10 cellular contexts compared by ENCODE assay signal in the genomic region with DNA sequence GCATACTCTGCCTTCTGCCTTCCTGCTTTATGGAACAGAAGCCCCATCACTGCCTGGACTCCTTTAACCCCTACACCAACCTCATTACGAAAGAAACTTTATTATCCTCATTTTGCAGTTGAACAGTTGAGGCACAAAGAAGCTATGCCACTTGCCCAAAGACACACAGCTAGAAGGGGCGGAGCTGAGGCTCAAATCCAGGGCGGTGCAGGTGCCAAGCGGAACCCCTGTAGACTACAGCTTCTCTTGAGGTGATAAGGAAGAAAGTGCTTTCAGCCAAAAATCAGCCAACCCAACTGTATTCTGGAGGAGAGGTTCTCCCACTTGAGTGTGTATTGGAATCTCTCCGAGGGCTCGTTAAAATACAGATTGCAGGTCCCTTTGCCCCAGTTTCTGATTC. TPM values are rescaled to one million over a fixed set of nuclear protein-coding genes. Genes with fewer than 3 reads are reported as not detected.
DNase-seq lines count a peak whose midpoint lies in the region; ATAC-seq, FAIRE-seq and TF ChIP-seq lines count a peak whose summit lies in the region.
"Had no signal": no experiment of that assay in that cellular context is flagged by ENCODE, and none has a peak within 500 bp of the region (broad histone marks: within the 10 kb centered on the region; RNA-seq: fewer than 3 reads in every experiment).

No MANE protein-coding gene starts in this region.

- in situ Hi-C loops in GM12878 (cut with MboI), result loop anchor here (5.0 kb wide), 1 partner anchor 270 kb away; no protein-coding TSS in a partner anchor

- no peak for TF ChIP-seq RAD21 in GM12878 (IDR thresholded peaks at IDR 0.05; ENCODE audit: insufficient read depth, low read depth, low read length)

- H3K36me3 ChIP-seq in DND-41 (ENCODE audit: insufficient read depth, low read length) (no peaks in the 10 kb centered on the region), OCI-LY3 (replicated peaks; ENCODE audit: low read depth, low read length) (peaks cover 79% of the 10 kb centered on the region), GM12878 (ENCODE audit: control insufficient read depth in 2 of 2, insufficient read depth in 2 of 2, low read length in 1 of 2) (peaks cover 0 to 6% of the 10 kb centered on the region in 2 experiments; a peak in 1 of 4 replicates), sigmoid colon (peaks cover 0 to 5% (median 0%) of the 10 kb centered on the region in 4 donors)

- intact Hi-C loops in GM12878 (cut with micrococcal nuclease; ENCODE audit: unreplicated experiment) (loop anchor here (5.0 kb wide), 3 partner anchors 135 to 310 kb away; no protein-coding TSS in a partner anchor), sigmoid colon (cut with DNase I) (no loop called here)

- H2AFZ ChIP-seq in DND-41 (ENCODE audit: low read depth, low read length) (no peak overlapping the region), OCI-LY3 (ENCODE audit: low read depth, low read length) (no peak overlapping the region), GM12878 (ENCODE audit: control insufficient read depth, low read depth, low read length) (no peak overlapping the region)

- RAD21 ChIA-PET in GM12878 (lab: Charles Lee; ENCODE audit: unreplicated experiment), result interaction anchor here (0.7 to 3.4 kb wide), 7 partner anchors 92 to 307 kb away, joined by 3 to 14 read pairs (median 3); no protein-coding TSS in a partner anchor

- H3K27me3 ChIP-seq in DND-41 (ENCODE audit: insufficient read depth, low read length, poor library complexity) (no peaks in the 10 kb centered on the region), OCI-LY3 (ENCODE audit: low read depth, low read length) (no peaks in the 10 kb centered on the region), GM12878 (replicated peaks in 1 of 2; ENCODE audit: control insufficient read depth in 2 of 2, insufficient read depth in 2 of 2, low read length in 1 of 2) (no peaks in the 10 kb centered on the region), sigmoid colon (no peaks in the 10 kb centered on the region), foreskin keratinocyte (peaks cover 48% of the 10 kb centered on the region)

- TF ChIP-seq EP300 in GM12878 (IDR thresholded peaks at IDR 0.05; ENCODE audit: borderline replicate concordance in 1 of 2, control insufficient read depth in 1 of 2, low read depth in 2 of 2, low read length in 2 of 2) (no peak), sigmoid colon (IDR thresholded peaks at IDR 0.05) (no peak)

- POLR2A ChIA-PET in GM12878 (lab: Charles Lee), result no interaction called here

- H3K79me2 ChIP-seq in DND-41 (ENCODE audit: insufficient read depth, low read length) (no peaks in the 10 kb centered on the region), OCI-LY3 (ENCODE audit: low read length) (peaks cover 92% of the 10 kb centered on the region), GM12878 (ENCODE audit: control insufficient read depth, insufficient read depth, low read length) (peaks cover 33% of the 10 kb centered on the region)

- H3K4me2 ChIP-seq in DND-41 (ENCODE audit: insufficient read depth, low read length) (no peak overlapping the region), OCI-LY3 (ENCODE audit: low read length) (peak overlapping the region; percentile 94), GM12878 (ENCODE audit: control insufficient read depth, insufficient read depth) (peak overlapping the region; percentile 97)

- no peak for DNase-seq in DND-41
- DNase-seq in GM12878 (ENCODE audit: low read depth, low spot score), result no peak
- DNase-seq in sigmoid colon, result no peak
- DNase-seq in epidermal melanocyte (ENCODE audit: insufficient read length, low spot score), result no peak
- DNase-seq in foreskin keratinocyte, result no peak
- no peak for DNase-seq in erythroblast (lab: John Stamatoyannopoulos, UW)
- DNase-seq: NCI-H187 had no signal

- H3K4me3 ChIP-seq in DND-41 (ENCODE audit: low read depth in 1 of 2, low read length in 2 of 2), result no peak overlapping the region
- H3K4me3 ChIP-seq in OCI-LY3 (ENCODE audit: low read length), result peak overlapping the region; percentile 77
- peak overlapping the region; percentile 71; the same call in 1 of the 2 replicates for H3K4me3 ChIP-seq in GM12878
- H3K4me3 ChIP-seq in sigmoid colon, result no peak overlapping the region

- H3K27ac ChIP-seq in DND-41 (ENCODE audit: low read length) (peak overlapping the region; percentile 42; the same call in 1 of the 2 replicates), OCI-LY3 (ENCODE audit: low read length) (peak overlapping the region; percentile 95), GM12878 (ENCODE audit: control insufficient read depth, insufficient read depth) (peak overlapping the region; percentile 98), sigmoid colon (peak overlapping the region; percentile 12 to 71 (median 64)), foreskin keratinocyte (no peak overlapping the region)

- no TSS peak for BruUV-seq in GM12878 (replicated peaks; lab: Mats Ljungman, UMichigan)

- 17% methylated on average over 6 of the region's 6 CpGs for WGBS in GM12878 (ENCODE audit: insufficient coverage, insufficient replicate concordance, low lambda C conversion rate, missing lambda C conversion rate)
- WGBS in sigmoid colon, 2 donors, result 58 to 71% methylated on average over 6 of the region's 6 CpGs

- H3K4me1 ChIP-seq in DND-41 (ENCODE audit: insufficient read depth, low read length) (peaks cover 15% of the 10 kb centered on the region), OCI-LY3 (ENCODE audit: low read length) (peaks cover 97% of the 10 kb centered on the region), GM12878 (ENCODE audit: control insufficient read depth, insufficient read depth, low read length) (peaks cover 74% of the 10 kb centered on the region), sigmoid colon (peaks cover 0 to 50% (median 7%) of the 10 kb centered on the region in 4 donors), foreskin keratinocyte (no peaks in the 10 kb centered on the region)

- H4K20me1 ChIP-seq in DND-41 (ENCODE audit: insufficient read depth, low read length) (peaks cover 39% of the 10 kb centered on the region; the same call in 1 of the 2 replicates), OCI-LY3 (ENCODE audit: insufficient read depth, low read length) (peaks cover 46% of the 10 kb centered on the region), GM12878 (ENCODE audit: control insufficient read depth, insufficient read depth) (no peaks in the 10 kb centered on the region)

- CTCF ChIA-PET in GM12878 (lab: Yijun Ruan, JAX), result interaction anchor here (0.7 to 2.6 kb wide), 7 partner anchors 15 to 380 kb away, joined by 3 to 11 read pairs (median 4); a partner anchor contains a TSS

- H3K9ac ChIP-seq in DND-41 (ENCODE audit: low read depth, low read length), result no peak overlapping the region
- H3K9ac ChIP-seq in OCI-LY3 (ENCODE audit: low read length), result peak overlapping the region; percentile 97
- H3K9ac ChIP-seq in GM12878 (ENCODE audit: control insufficient read depth, insufficient read depth, low read length), result peak overlapping the region; percentile 99

- SMC1A ChIA-PET in GM12878 (lab: Charles Lee; ENCODE audit: uncharacterized antibody, unreplicated experiment), result interaction anchor here (0.9 to 4.0 kb wide), 6 partner anchors 26 to 268 kb away, joined by 3 to 19 read pairs (median 4); no protein-coding TSS in a partner anchor

- no peak for FAIRE-seq in GM12878 (lab: Jason Lieb, UNC)
- FAIRE-seq: D721Med had no signal

- TF ChIP-seq CTCF in DND-41 (IDR thresholded peaks at IDR 0.05; ENCODE audit: borderline replicate concordance, extremely low read depth, low read length, poor library complexity, severe bottlenecking) (no peak), OCI-LY3 (IDR thresholded peaks at IDR 0.05; ENCODE audit: low read depth, low read length) (no peak), GM12878 (IDR thresholded peaks at IDR 0.05 in 2 of 3, conservative IDR thresholded peaks at IDR 0.05 in 1 of 3; ENCODE audit: control insufficient read depth in 2 of 3, extremely low read depth in 1 of 3, insufficient read depth in 1 of 3, low read depth in 3 of 3, low read length in 3 of 3) (no peak), sigmoid colon (IDR thresholded peaks at IDR 0.05) (no peak), foreskin keratinocyte (conservative IDR thresholded peaks at IDR 0.05) (no peak)

- no peak for ATAC-seq in DND-41 (ENCODE audit: insufficient read depth, low read depth)
- ATAC-seq in GM12878, result no peak
- no peak for ATAC-seq in foreskin keratinocyte
- no peak for ATAC-seq in HG03175 (IDR thresholded peaks at IDR 0.05; ENCODE audit: unreplicated experiment)

- H3K9me3 ChIP-seq in DND-41 (ENCODE audit: insufficient read depth, low read length, severe bottlenecking), result no peaks in the 10 kb centered on the region
- H3K9me3 ChIP-seq in OCI-LY3 (ENCODE audit: insufficient read depth, low read length), result no peaks in the 10 kb centered on the region
- no peaks in the 10 kb centered on the region for H3K9me3 ChIP-seq in GM12878 (replicated peaks; ENCODE audit: control insufficient read depth, insufficient read depth, low read length)
- no peaks in the 10 kb centered on the region for H3K9me3 ChIP-seq in sigmoid colon

- no peak for TF ChIP-seq POLR2A in GM12878 (IDR thresholded peaks at IDR 0.05; ENCODE audit: low read depth, low read length)
- TF ChIP-seq POLR2A in sigmoid colon (IDR thresholded peaks at IDR 0.05), result no peak
- TF ChIP-seq POLR2A in erythroblast (IDR thresholded peaks at IDR 0.05; ENCODE audit: low read length), result no peak

RNA-seq across cellular contexts. Expression of a gene that starts 11.2 kb away (rescaled TPM):
- total RNA-seq in GM12878 (2013; cell fraction: nucleolus; rRNA removed), result 37.0 and 37.5 TPM in 2 replicates
- 57.4 and 61.7 TPM in 2 replicates for total RNA-seq in GM12878 (2014; rRNA removed)
- total RNA-seq in GM12878 (2014; rRNA removed; fragmentation: Illumina TruSeq; extraction: Trizol), result 56.1 and 58.2 TPM in 2 replicates
- 48.4 and 48.7 TPM in 2 replicates for total RNA-seq in GM12878 (2021)
- 13.6 TPM for polyA plus RNA-seq in GM12878 (2011; ENCODE audit: low read depth)
- polyA plus RNA-seq in GM12878 (2011; rRNA removed), result 67.0 and 72.7 TPM in 2 replicates
- 54.9 and 58.4 TPM in 2 replicates for polyA plus RNA-seq in GM12878 (2011; cell fraction: cytosol; rRNA removed)
- 39.8 and 44.2 TPM in 2 replicates for polyA plus RNA-seq in GM12878 (2011; cell fraction: nucleus; rRNA removed)
- polyA plus RNA-seq in GM12878 (2012), result 17.1 and 17.4 TPM in 2 replicates
- 55.9 and 60.8 TPM in 2 replicates for polyA plus RNA-seq in GM12878 (2014; fragmentation: Illumina TruSeq; extraction: Trizol)
- polyA plus RNA-seq in GM12878 (2014; fragmentation: Nextera tagmentation; extraction: Ambion mirVana), result 10 to 100 TPM; 13.6 to 14.2 TPM
- 45.8 and 47.5 TPM in 2 replicates for polyA plus RNA-seq in GM12878 (2014; rRNA removed)
- 10 to 100 TPM; 25.6 to 29.7 TPM for polyA plus RNA-seq in GM12878 (2016; fragmentation: Nextera tagmentation; extraction: Ambion mirVana)
- 54.0 and 66.9 TPM in 2 replicates for polyA minus RNA-seq in GM12878 (2011; rRNA and poly(A)+ RNA removed)
- polyA minus RNA-seq in GM12878 (2011; cell fraction: cytosol; rRNA and poly(A)+ RNA removed), result 20.7 and 26.9 TPM in 2 replicates
- 10.5 and 16.4 TPM in 2 replicates for polyA minus RNA-seq in GM12878 (2011; cell fraction: nucleus; rRNA and poly(A)+ RNA removed)
- total RNA-seq in sigmoid colon, result 10 to 100 TPM; 14.6 to 37.4 (median 17.8) TPM
- 10 to 100 TPM in 1 of 3 donors, 1 to 10 TPM in 2; 3.6 to 19.9 (median 5.5) TPM for polyA plus RNA-seq in sigmoid colon
- not detected in 2 replicates for total RNA-seq in foreskin keratinocyte
- polyA plus RNA-seq in foreskin keratinocyte, result not detected in 2 replicates

Comparison
In these comparisons a context has a peak if more than half of its experiments do, and no peak if none do; other contexts are left out.
1. H3K4me3 ChIP-seq: peak in OCI-LY3 (single experiment) and GM12878 (single experiment); none in DND-41 (0 of 2) and sigmoid colon (0 of 4).
2. RNA of a gene that starts 11.2 kb away (total RNA-seq): 37.0 to 61.7 TPM in GM12878 and 14.6 to 37.4 TPM in sigmoid colon; not detected in foreskin keratinocyte; every median in the first group is over 10 times any median in the second.